ENCODE assay signal across 8 cellular contexts in the genomic region with DNA sequence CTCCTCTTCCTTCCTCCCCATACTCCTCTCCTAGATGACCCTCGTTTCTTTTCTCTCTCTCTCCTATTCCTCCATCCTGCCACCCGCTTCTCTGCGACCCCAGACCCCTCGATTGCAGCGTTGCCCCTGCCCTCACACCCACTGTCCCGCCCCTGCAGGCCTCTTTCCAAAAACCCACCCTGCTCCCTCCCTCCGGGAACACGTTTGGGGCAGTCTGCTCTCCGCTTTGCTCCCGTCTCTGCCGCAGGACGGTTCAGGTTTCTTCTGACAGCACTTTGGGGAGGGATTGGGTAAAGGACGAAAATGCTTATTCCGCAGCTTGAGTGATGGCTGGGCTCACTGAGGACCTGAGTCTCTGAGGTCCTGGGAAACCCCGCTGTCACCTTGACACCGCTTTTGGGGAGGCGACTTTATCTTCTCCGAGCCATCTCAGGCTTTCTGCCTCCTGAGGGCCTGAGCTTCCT. TPM values are rescaled to one million over a fixed set of nuclear protein-coding genes. Genes with fewer than 3 reads are reported as not detected.
DNase-seq lines count a peak whose midpoint lies in the region; ATAC-seq, FAIRE-seq and TF ChIP-seq lines count a peak whose summit lies in the region.

No MANE protein-coding gene starts in this region.

- peak overlapping the region; percentile 66 for H3K4me3 ChIP-seq in A549
- peak overlapping the region; percentile 83 to 96 (median 88) for H3K4me3 ChIP-seq in esophagus muscularis mucosa

- TF ChIP-seq EP300 in A549 (IDR thresholded peaks at IDR 0.05) (no peak), esophagus muscularis mucosa (IDR thresholded peaks at IDR 0.05) (no peak)

- DNase-seq in A549 (ENCODE audit: low read depth in 1 of 2, low spot score in 1 of 2) (no peak), HT-29 (ENCODE audit: low spot score) (peak; percentile 18), esophagus muscularis mucosa (ENCODE audit: extremely low spot score) (no peak), NCI-H1105 (lab: John Stamatoyannopoulos, UW) (no peak), SK-N-DZ (ENCODE audit: low spot score) (no peak)
- DNase-seq in activated CD8-positive, alpha-beta T cell treated with anti-CD3 and anti-CD28 coated beads, Interleukin-2, amount 10 ng/mL, durations not matched to agents 7 days and 5 days = peak; percentile 57
- no peak for DNase-seq in natural killer cell treated with Interleukin-12 subunit alpha and Interleukin-12 subunit beta and Interleukin-15 and Interleukin-18, amount 100 ng/mL, for 72 hours (ENCODE audit: low spot score)

- peak overlapping the region; percentile 98 for H3K27ac Mint-ChIP-seq in activated CD8-positive, alpha-beta T cell treated with anti-CD3 and anti-CD28 coated beads, Interleukin-2, amount 10 ng/mL, durations not matched to agents 7 days and 5 days
- H3K27ac Mint-ChIP-seq in natural killer cell treated with Interleukin-12 subunit alpha and Interleukin-12 subunit beta and Interleukin-15 and Interleukin-18, amount 100 ng/mL, for 72 hours = peak overlapping the region; percentile 84 to 92

- peak; percentile 16 to 46 for ATAC-seq in A549
- ATAC-seq in GM18861 (IDR thresholded peaks at IDR 0.05; ENCODE audit: unreplicated experiment) = peak; percentile 37
- ATAC-seq in activated CD8-positive, alpha-beta T cell treated with anti-CD3 and anti-CD28 coated beads, Interleukin-2, amount 10 ng/mL, durations not matched to agents 7 days and 5 days = peak; percentile 28
- peak in 1 of 2 donors; percentile 21 for ATAC-seq in natural killer cell treated with Interleukin-12 subunit alpha and Interleukin-12 subunit beta and Interleukin-15 and Interleukin-18, amount 100 ng/mL, for 72 hours

- H3K4me3 Mint-ChIP-seq in activated CD8-positive, alpha-beta T cell treated with anti-CD3 and anti-CD28 coated beads, Interleukin-2, amount 10 ng/mL, durations not matched to agents 7 days and 5 days = peak overlapping the region; percentile 99
- H3K4me3 Mint-ChIP-seq in natural killer cell treated with Interleukin-12 subunit alpha and Interleukin-12 subunit beta and Interleukin-15 and Interleukin-18, amount 100 ng/mL, for 72 hours = peak overlapping the region; percentile 99

- TF ChIP-seq CTCF in A549 (IDR thresholded peaks at IDR 0.05) = no peak
- no peak for TF ChIP-seq CTCF in esophagus muscularis mucosa (IDR thresholded peaks at IDR 0.05)

- TF ChIP-seq POLR2A in A549 (IDR thresholded peaks at IDR 0.05; ENCODE audit: low read length) (no peak), esophagus muscularis mucosa (IDR thresholded peaks at IDR 0.05; ENCODE audit: low read depth) (no peak)

- 5% methylated on average over 11 of the region's 18 CpGs for WGBS in A549 (ENCODE audit: missing lambda C conversion rate)
- 2% methylated on average over 13 of the region's 18 CpGs for WGBS in esophagus muscularis mucosa

- H3K36me3 ChIP-seq in esophagus muscularis mucosa = peaks cover 0 to 7% (median 0%) of the 10 kb centered on the region in 4 donors

- peak overlapping the region; percentile 93 for H3K4me2 ChIP-seq in A549

- intact Hi-C loops in esophagus muscularis mucosa (cut with DNase I) = no loop called here

- peaks cover 0 to 3% (median 0%) of the 10 kb centered on the region in 4 donors for H3K27me3 ChIP-seq in esophagus muscularis mucosa

- TF ChIP-seq RAD21 in A549 (conservative IDR thresholded peaks at IDR 0.05 in 1 of 2, IDR thresholded peaks at IDR 0.05 in 1 of 2) = no peak

- H3K4me1 ChIP-seq in A549 = peaks cover 23% of the 10 kb centered on the region; the same call in 2 of the 3 replicates
- peaks cover 35 to 57% (median 54%) of the 10 kb centered on the region in 4 donors for H3K4me1 ChIP-seq in esophagus muscularis mucosa

- FAIRE-seq in A549 (lab: Jason Lieb, UNC) = no peak

- POLR2A ChIA-PET in A549 (lab: Yijun Ruan, JAX) = interaction anchor here (0.6 to 1.2 kb wide), 2 partner anchors 8 to 25 kb away, joined by 6 to 8 read pairs; partner anchors contain the start of gene MARF1
- POLR2A ChIA-PET in activated CD8-positive, alpha-beta T cell treated with anti-CD3 and anti-CD28 coated beads, Interleukin-2, amount 10 ng/mL, durations not matched to agents 7 days and 5 days (lab: Charles Lee) = interaction anchor here (1.0 to 1.5 kb wide), 4 partner anchors 8 to 23 kb away, joined by 3 to 9 read pairs (median 6); no protein-coding TSS in a partner anchor

- H3K27ac ChIP-seq in A549 (peak overlapping the region; percentile 81 to 97), esophagus muscularis mucosa (replicated peaks in 1 of 4) (peak overlapping the region; percentile 96 to 98 (median 97))

- peaks cover 4% of the 10 kb centered on the region for H3K27me3 Mint-ChIP-seq in activated CD8-positive, alpha-beta T cell treated with anti-CD3 and anti-CD28 coated beads, Interleukin-2, amount 10 ng/mL, durations not matched to agents 7 days and 5 days (ENCODE audit: low read depth)
- no peaks in the 10 kb centered on the region for H3K27me3 Mint-ChIP-seq in natural killer cell treated with Interleukin-12 subunit alpha and Interleukin-12 subunit beta and Interleukin-15 and Interleukin-18, amount 100 ng/mL, for 72 hours

- peaks cover 35% of the 10 kb centered on the region for H3K4me1 Mint-ChIP-seq in activated CD8-positive, alpha-beta T cell treated with anti-CD3 and anti-CD28 coated beads, Interleukin-2, amount 10 ng/mL, durations not matched to agents 7 days and 5 days (ENCODE audit: low read depth)
- peaks cover 16 to 21% of the 10 kb centered on the region in 2 donors for H3K4me1 Mint-ChIP-seq in natural killer cell treated with Interleukin-12 subunit alpha and Interleukin-12 subunit beta and Interleukin-15 and Interleukin-18, amount 100 ng/mL, for 72 hours (ENCODE audit: low read depth in 2 of 2)

- H3K9me3 Mint-ChIP-seq in activated CD8-positive, alpha-beta T cell treated with anti-CD3 and anti-CD28 coated beads, Interleukin-2, amount 10 ng/mL, durations not matched to agents 7 days and 5 days (ENCODE audit: insufficient read depth) = no peaks in the 10 kb centered on the region
- H3K9me3 Mint-ChIP-seq in natural killer cell treated with Interleukin-12 subunit alpha and Interleukin-12 subunit beta and Interleukin-15 and Interleukin-18, amount 100 ng/mL, for 72 hours = no peaks in the 10 kb centered on the region

- H3K36me3 Mint-ChIP-seq in activated CD8-positive, alpha-beta T cell treated with anti-CD3 and anti-CD28 coated beads, Interleukin-2, amount 10 ng/mL, durations not matched to agents 7 days and 5 days (ENCODE audit: low read depth) = peaks cover 37% of the 10 kb centered on the region
- H3K36me3 Mint-ChIP-seq in natural killer cell treated with Interleukin-12 subunit alpha and Interleukin-12 subunit beta and Interleukin-15 and Interleukin-18, amount 100 ng/mL, for 72 hours = no peaks in the 10 kb centered on the region

- H3K9me3 ChIP-seq in A549 = no peaks in the 10 kb centered on the region
- H3K9me3 ChIP-seq in esophagus muscularis mucosa = no peaks in the 10 kb centered on the region

- CTCF ChIA-PET in A549 (lab: Yijun Ruan, JAX) = interaction anchor here (1.2 to 1.5 kb wide), 2 partner anchors 9 to 54 kb away, joined by 4 to 6 read pairs; no protein-coding TSS in a partner anchor
- CTCF ChIA-PET in activated CD8-positive, alpha-beta T cell treated with anti-CD3 and anti-CD28 coated beads, Interleukin-2, amount 10 ng/mL, durations not matched to agents 7 days and 5 days (lab: Charles Lee) = interaction anchor here (1.0 to 1.6 kb wide), 5 partner anchors 9 to 21 kb away, joined by 3 to 10 read pairs (median 4); no protein-coding TSS in a partner anchor

TF ChIP-seq in A549, 52 proteins besides CTCF, POLR2A, EP300 and RAD21 (continues in another document):
- TF ChIP-seq, protein P1, sequence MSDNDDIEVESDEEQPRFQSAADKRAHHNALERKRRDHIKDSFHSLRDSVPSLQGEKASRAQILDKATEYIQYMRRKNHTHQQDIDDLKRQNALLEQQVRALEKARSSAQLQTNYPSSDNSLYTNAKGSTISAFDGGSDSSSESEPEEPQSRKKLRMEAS (IDR thresholded peaks at IDR 0.05) = no peak
- TF ChIP-seq TFCP2L1 (CRISPR knock-in tag; IDR thresholded peaks at IDR 0.05) = no peak
- no peak for TF ChIP-seq E2F6 (IDR thresholded peaks at IDR 0.05; ENCODE audit: borderline replicate concordance, low read depth)

RNA-seq across cellular contexts. Expression of gene NDE1, which starts 0.7 kb away (rescaled TPM):
- polyA plus RNA-seq in A549 (2011; rRNA removed) (26.8 and 30.6 TPM in 2 replicates), A549 (2017; fragmentation: RNase III; extraction: RNeasy Plus Mini Kit Qiagen cat#74134 plus additional on column Dnase treatment) (25.8 to 27.6 TPM (median 26.4 TPM) in 3 replicates)
- polyA plus RNA-seq in A549 (2012; cell fraction: cytosol; rRNA removed) = 23.0 and 23.7 TPM in 2 replicates
- polyA plus RNA-seq in A549 (2012; cell fraction: nucleus; rRNA removed) = 15.9 and 20.4 TPM in 2 replicates
- 23.2 and 31.4 TPM in 2 replicates for polyA minus RNA-seq in A549 (2011; rRNA and poly(A)+ RNA removed)
- 35.5 and 41.2 TPM in 2 replicates for total RNA-seq in HT-29 (2014; rRNA removed; shearing (Covaris generic))
- total RNA-seq in activated CD8-positive, alpha-beta T cell treated with anti-CD3 and anti-CD28 coated beads, Interleukin-2, amount 10 ng/mL, durations not matched to agents 7 days and 5 days = 100 to 1,000 TPM; 140 to 141 TPM
- 10 to 100 TPM; 46.1 to 94.9 (median 70.1) TPM for total RNA-seq in esophagus muscularis mucosa
- total RNA-seq in natural killer cell treated with Interleukin-12 subunit alpha and Interleukin-12 subunit beta and Interleukin-15 and Interleukin-18, amount 100 ng/mL, for 72 hours = 100 to 1,000 TPM in 1 of 2 donors, 10 to 100 TPM in 1; 95.0 to 151 TPM
- 45.1 and 58.2 TPM in 2 replicates for polyA plus RNA-seq in SK-N-DZ (2014; cell fraction: cytosol; rRNA removed)
- 21.8 and 26.0 TPM in 2 replicates for polyA plus RNA-seq in SK-N-DZ (2014; cell fraction: nucleus; rRNA removed)

RNA-seq across cellular contexts. Expression of gene MARF1, which starts 7.8 kb away (rescaled TPM):
- 28.2 and 40.0 TPM in 2 replicates for polyA plus RNA-seq in A549 (2011; rRNA removed)
- 7.2 and 8.4 TPM in 2 replicates for polyA plus RNA-seq in A549 (2012; cell fraction: cytosol; rRNA removed)
- polyA plus RNA-seq in A549 (2012; cell fraction: nucleus; rRNA removed) = 12.3 and 12.8 TPM in 2 replicates
- polyA plus RNA-seq in A549 (2017; fragmentation: RNase III; extraction: RNeasy Plus Mini Kit Qiagen cat#74134 plus additional on column Dnase treatment) = 10.6 to 12.4 TPM (median 11.6 TPM) in 3 replicates
- polyA minus RNA-seq in A549 (2011; rRNA and poly(A)+ RNA removed) = 32.4 and 40.9 TPM in 2 replicates
- 3.3 and 4.5 TPM in 2 replicates for total RNA-seq in HT-29 (2014; rRNA removed; shearing (Covaris generic))
- 10 to 100 TPM; 62.7 to 64.5 TPM for total RNA-seq in activated CD8-positive, alpha-beta T cell treated with anti-CD3 and anti-CD28 coated beads, Interleukin-2, amount 10 ng/mL, durations not matched to agents 7 days and 5 days
- total RNA-seq in esophagus muscularis mucosa = 10 to 100 TPM; 36.6 to 57.3 (median 52.0) TPM
- 10 to 100 TPM; 63.9 to 76.0 TPM for total RNA-seq in natural killer cell treated with Interleukin-12 subunit alpha and Interleukin-12 subunit beta and Interleukin-15 and Interleukin-18, amount 100 ng/mL, for 72 hours
- 8.9 and 9.2 TPM in 2 replicates for polyA plus RNA-seq in SK-N-DZ (2014; cell fraction: cytosol; rRNA removed)
- 11.3 and 23.9 TPM in 2 replicates for polyA plus RNA-seq in SK-N-DZ (2014; cell fraction: nucleus; rRNA removed)

Comparison
In these comparisons a context has a peak if more than half of its experiments do, and no peak if none do; other contexts are left out.
1. DNase-seq: peak in HT-29 (single experiment) and activated CD8-positive, alpha-beta T cell treated with anti-CD3 and anti-CD28 coated beads, Interleukin-2, amount 10 ng/mL, durations not matched to agents 7 days and 5 days (single experiment); none in A549 (0 of 2), esophagus muscularis mucosa (single experiment), natural killer cell treated with Interleukin-12 subunit alpha and Interleukin-12 subunit beta and Interleukin-15 and Interleukin-18, amount 100 ng/mL, for 72 hours (single experiment), NCI-H1105 (single experiment) and SK-N-DZ (single experiment).